ENCODE assay signal across 1 cellular context in the genomic region with DNA sequence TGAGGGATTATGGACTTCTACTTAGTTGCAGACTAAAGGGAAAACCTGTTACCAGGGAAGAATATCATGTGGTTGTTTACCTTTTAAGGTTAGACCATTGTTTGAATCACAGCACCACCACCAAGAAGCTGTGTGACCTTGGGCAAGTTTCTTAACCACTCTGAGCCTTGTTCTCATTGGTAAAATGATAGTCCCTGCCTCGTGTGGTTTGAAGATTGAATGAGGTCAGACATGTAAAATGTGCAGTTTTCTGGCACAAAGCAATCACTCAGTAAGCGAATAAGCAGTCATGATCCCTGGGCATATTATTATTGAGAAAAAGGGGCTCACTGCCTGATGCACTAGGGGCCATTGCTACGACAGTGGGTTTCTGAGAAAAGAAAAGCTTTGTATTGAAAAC.
TF ChIP-seq lines count a peak whose summit lies in the region.

No MANE protein-coding gene starts in this region.

TF ChIP-seq in A549, 52 proteins besides CTCF, POLR2A, EP300 and RAD21 (continued from another document):
- TF ChIP-seq PHF8 (IDR thresholded peaks at IDR 0.05; ENCODE audit: borderline replicate concordance, low read depth) (no peak), NPAS2 (CRISPR knock-in tag; IDR thresholded peaks at IDR 0.05; ENCODE audit: borderline replicate concordance) (no peak)
